1 cellular context compared by ENCODE assay signal in the genomic region with DNA sequence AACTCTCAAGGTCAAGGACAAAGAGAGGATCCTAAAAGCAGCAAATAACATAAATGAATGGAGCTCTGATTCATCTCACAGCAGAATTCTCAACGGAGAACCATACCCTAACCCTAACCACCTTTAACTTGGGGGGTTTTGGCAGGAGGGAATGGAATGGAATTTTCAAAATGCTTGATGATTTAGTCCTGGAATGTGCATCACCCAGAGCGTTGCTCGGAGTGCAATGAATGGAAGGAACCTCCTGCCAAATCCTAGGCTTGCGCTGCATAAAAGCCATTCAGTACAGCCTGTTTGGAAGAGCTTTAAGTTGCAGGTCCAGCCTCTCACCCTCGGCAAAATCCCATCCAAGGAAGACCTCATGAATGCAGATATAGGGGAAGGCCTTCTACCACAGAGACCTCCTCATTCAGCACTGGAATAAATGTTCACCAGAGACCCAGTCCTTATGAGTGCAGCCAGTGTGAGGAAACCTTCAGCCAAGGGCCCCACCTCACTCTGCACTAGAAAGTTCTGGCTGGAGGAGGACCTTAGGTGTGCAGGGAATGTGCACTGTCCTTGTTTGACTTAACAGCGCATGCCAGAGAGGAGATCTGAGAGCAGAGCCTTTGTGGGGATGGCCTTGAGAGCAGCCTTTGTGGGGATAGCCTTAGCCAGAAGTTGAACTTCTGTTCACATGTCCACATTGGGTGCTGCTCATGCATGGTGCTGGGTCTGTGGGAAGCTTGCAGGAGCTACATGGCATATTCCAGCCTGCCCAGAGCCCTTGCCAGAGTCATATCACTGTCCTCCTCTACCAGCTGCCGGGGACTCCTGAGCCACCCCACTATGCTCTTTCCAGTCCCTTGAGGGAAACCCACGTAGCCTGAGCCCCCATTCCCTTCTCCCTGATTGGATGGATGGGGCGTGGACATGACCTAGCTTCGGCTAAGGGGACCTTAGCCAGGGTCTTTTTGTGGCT.
TF ChIP-seq lines count a peak whose summit lies in the region.

No MANE protein-coding gene starts in this region.

TF ChIP-seq in HepG2, 621 proteins besides CTCF, POLR2A, EP300 and RAD21 (continued from another document and continues in another):
- TF ChIP-seq, protein P1, sequence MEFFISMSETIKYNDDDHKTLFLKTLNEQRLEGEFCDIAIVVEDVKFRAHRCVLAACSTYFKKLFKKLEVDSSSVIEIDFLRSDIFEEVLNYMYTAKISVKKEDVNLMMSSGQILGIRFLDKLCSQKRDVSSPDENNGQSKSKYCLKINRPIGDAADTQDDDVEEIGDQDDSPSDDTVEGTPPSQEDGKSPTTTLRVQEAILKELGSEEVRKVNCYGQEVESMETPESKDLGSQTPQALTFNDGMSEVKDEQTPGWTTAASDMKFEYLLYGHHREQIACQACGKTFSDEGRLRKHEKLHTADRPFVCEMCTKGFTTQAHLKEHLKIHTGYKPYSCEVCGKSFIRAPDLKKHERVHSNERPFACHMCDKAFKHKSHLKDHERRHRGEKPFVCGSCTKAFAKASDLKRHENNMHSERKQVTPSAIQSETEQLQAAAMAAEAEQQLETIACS (CRISPR knock-in tag; IDR thresholded peaks at IDR 0.05), result no peak
- 0 out of 2 replicates have a peak, but pooled peaks have one; percentile 62 for TF ChIP-seq SNAPC2 (CRISPR knock-in tag; IDR thresholded peaks at IDR 0.05)
- peak; percentile 43; the same call in 1 of the 2 replicates for TF ChIP-seq DPF2 (CRISPR knock-in tag; IDR thresholded peaks at IDR 0.05; ENCODE audit: borderline replicate concordance, low read depth)
- TF ChIP-seq MZF1 (CRISPR knock-in tag; IDR thresholded peaks at IDR 0.05; ENCODE audit: borderline replicate concordance), result peak; percentile 83; the same call in 1 of the 2 replicates
- TF ChIP-seq ZNF20 (CRISPR knock-in tag; IDR thresholded peaks at IDR 0.05), result no peak
- no peak for TF ChIP-seq MLLT10 (CRISPR knock-in tag; IDR thresholded peaks at IDR 0.05)
- no peak for TF ChIP-seq ZNF17 (CRISPR knock-in tag; IDR thresholded peaks at IDR 0.05)
- TF ChIP-seq MEF2D (CRISPR knock-in tag; IDR thresholded peaks at IDR 0.05), result peak; percentile 19; the same call in 1 of the 2 replicates
- 0 out of 2 replicates have a peak, but pooled peaks have one; percentile 75 for TF ChIP-seq ZNF546 (CRISPR knock-in tag; conservative IDR thresholded peaks at IDR 0.05)
- no peak for TF ChIP-seq ZSCAN22 (CRISPR knock-in tag; IDR thresholded peaks at IDR 0.05)
- TF ChIP-seq, protein P2, sequence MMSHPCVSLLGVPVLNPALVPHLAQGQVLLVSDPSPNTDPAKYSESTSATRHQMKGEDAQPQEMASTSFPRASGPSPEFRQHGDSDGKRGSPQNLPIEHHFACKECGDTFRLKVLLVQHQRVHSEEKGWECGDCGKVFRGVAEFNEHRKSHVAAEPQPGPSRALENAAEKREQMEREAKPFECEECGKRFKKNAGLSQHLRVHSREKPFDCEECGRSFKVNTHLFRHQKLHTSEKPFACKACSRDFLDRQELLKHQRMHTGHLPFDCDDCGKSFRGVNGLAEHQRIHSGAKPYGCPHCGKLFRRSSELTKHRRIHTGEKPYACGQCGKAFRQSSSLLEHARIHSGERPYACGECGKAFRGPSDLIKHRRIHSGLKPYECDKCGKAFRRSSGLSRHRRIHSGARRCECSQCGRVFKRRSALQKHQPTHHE (CRISPR knock-in tag; IDR thresholded peaks at IDR 0.05; ENCODE audit: borderline replicate concordance), result no peak
- no peak for TF ChIP-seq FLYWCH1 (CRISPR knock-in tag; IDR thresholded peaks at IDR 0.05)
- TF ChIP-seq, protein P3, sequence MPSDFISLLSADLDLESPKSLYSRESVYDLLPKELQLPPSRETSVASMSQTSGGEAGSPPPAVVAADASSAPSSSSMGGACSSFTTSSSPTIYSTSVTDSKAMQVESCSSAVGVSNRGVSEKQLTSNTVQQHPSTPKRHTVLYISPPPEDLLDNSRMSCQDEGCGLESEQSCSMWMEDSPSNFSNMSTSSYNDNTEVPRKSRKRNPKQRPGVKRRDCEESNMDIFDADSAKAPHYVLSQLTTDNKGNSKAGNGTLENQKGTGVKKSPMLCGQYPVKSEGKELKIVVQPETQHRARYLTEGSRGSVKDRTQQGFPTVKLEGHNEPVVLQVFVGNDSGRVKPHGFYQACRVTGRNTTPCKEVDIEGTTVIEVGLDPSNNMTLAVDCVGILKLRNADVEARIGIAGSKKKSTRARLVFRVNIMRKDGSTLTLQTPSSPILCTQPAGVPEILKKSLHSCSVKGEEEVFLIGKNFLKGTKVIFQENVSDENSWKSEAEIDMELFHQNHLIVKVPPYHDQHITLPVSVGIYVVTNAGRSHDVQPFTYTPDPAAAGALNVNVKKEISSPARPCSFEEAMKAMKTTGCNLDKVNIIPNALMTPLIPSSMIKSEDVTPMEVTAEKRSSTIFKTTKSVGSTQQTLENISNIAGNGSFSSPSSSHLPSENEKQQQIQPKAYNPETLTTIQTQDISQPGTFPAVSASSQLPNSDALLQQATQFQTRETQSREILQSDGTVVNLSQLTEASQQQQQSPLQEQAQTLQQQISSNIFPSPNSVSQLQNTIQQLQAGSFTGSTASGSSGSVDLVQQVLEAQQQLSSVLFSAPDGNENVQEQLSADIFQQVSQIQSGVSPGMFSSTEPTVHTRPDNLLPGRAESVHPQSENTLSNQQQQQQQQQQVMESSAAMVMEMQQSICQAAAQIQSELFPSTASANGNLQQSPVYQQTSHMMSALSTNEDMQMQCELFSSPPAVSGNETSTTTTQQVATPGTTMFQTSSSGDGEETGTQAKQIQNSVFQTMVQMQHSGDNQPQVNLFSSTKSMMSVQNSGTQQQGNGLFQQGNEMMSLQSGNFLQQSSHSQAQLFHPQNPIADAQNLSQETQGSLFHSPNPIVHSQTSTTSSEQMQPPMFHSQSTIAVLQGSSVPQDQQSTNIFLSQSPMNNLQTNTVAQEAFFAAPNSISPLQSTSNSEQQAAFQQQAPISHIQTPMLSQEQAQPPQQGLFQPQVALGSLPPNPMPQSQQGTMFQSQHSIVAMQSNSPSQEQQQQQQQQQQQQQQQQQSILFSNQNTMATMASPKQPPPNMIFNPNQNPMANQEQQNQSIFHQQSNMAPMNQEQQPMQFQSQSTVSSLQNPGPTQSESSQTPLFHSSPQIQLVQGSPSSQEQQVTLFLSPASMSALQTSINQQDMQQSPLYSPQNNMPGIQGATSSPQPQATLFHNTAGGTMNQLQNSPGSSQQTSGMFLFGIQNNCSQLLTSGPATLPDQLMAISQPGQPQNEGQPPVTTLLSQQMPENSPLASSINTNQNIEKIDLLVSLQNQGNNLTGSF (CRISPR knock-in tag; IDR thresholded peaks at IDR 0.05), result peak; percentile 71; the same call in 1 of the 2 replicates
- TF ChIP-seq JDP2 (CRISPR knock-in tag; IDR thresholded peaks at IDR 0.05; ENCODE audit: borderline replicate concordance), result no peak
- TF ChIP-seq NFYC (CRISPR knock-in tag; IDR thresholded peaks at IDR 0.05), result no peak
- TF ChIP-seq, protein P4, sequence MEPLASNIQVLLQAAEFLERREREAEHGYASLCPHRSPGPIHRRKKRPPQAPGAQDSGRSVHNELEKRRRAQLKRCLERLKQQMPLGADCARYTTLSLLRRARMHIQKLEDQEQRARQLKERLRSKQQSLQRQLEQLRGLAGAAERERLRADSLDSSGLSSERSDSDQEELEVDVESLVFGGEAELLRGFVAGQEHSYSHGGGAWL (CRISPR knock-in tag; IDR thresholded peaks at IDR 0.05), result peak; percentile 56; the same call in 1 of the 2 replicates
- TF ChIP-seq, protein P5, sequence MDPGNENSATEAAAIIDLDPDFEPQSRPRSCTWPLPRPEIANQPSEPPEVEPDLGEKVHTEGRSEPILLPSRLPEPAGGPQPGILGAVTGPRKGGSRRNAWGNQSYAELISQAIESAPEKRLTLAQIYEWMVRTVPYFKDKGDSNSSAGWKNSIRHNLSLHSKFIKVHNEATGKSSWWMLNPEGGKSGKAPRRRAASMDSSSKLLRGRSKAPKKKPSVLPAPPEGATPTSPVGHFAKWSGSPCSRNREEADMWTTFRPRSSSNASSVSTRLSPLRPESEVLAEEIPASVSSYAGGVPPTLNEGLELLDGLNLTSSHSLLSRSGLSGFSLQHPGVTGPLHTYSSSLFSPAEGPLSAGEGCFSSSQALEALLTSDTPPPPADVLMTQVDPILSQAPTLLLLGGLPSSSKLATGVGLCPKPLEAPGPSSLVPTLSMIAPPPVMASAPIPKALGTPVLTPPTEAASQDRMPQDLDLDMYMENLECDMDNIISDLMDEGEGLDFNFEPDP (CRISPR knock-in tag; conservative IDR thresholded peaks at IDR 0.05), result no peak
- peak; percentile 24; the same call in 1 of the 2 replicates for TF ChIP-seq HNF4G (IDR thresholded peaks at IDR 0.05; ENCODE audit: borderline replicate concordance, low read depth, low read length)
- TF ChIP-seq HNF4G (CRISPR knock-in tag; IDR thresholded peaks at IDR 0.05; ENCODE audit: borderline replicate concordance, low read depth), result peak; percentile 67; the same call in 1 of the 2 replicates
- TF ChIP-seq, protein P6, sequence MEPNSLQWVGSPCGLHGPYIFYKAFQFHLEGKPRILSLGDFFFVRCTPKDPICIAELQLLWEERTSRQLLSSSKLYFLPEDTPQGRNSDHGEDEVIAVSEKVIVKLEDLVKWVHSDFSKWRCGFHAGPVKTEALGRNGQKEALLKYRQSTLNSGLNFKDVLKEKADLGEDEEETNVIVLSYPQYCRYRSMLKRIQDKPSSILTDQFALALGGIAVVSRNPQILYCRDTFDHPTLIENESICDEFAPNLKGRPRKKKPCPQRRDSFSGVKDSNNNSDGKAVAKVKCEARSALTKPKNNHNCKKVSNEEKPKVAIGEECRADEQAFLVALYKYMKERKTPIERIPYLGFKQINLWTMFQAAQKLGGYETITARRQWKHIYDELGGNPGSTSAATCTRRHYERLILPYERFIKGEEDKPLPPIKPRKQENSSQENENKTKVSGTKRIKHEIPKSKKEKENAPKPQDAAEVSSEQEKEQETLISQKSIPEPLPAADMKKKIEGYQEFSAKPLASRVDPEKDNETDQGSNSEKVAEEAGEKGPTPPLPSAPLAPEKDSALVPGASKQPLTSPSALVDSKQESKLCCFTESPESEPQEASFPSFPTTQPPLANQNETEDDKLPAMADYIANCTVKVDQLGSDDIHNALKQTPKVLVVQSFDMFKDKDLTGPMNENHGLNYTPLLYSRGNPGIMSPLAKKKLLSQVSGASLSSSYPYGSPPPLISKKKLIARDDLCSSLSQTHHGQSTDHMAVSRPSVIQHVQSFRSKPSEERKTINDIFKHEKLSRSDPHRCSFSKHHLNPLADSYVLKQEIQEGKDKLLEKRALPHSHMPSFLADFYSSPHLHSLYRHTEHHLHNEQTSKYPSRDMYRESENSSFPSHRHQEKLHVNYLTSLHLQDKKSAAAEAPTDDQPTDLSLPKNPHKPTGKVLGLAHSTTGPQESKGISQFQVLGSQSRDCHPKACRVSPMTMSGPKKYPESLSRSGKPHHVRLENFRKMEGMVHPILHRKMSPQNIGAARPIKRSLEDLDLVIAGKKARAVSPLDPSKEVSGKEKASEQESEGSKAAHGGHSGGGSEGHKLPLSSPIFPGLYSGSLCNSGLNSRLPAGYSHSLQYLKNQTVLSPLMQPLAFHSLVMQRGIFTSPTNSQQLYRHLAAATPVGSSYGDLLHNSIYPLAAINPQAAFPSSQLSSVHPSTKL (CRISPR knock-in tag; IDR thresholded peaks at IDR 0.05), result peak; percentile 87
- peak; percentile 59; the same call in 1 of the 2 replicates for TF ChIP-seq MYC (CRISPR knock-in tag; IDR thresholded peaks at IDR 0.05; ENCODE audit: borderline replicate concordance)
- no peak for TF ChIP-seq ZBTB1 (CRISPR knock-in tag; IDR thresholded peaks at IDR 0.05; ENCODE audit: borderline replicate concordance)
- TF ChIP-seq, protein P7, sequence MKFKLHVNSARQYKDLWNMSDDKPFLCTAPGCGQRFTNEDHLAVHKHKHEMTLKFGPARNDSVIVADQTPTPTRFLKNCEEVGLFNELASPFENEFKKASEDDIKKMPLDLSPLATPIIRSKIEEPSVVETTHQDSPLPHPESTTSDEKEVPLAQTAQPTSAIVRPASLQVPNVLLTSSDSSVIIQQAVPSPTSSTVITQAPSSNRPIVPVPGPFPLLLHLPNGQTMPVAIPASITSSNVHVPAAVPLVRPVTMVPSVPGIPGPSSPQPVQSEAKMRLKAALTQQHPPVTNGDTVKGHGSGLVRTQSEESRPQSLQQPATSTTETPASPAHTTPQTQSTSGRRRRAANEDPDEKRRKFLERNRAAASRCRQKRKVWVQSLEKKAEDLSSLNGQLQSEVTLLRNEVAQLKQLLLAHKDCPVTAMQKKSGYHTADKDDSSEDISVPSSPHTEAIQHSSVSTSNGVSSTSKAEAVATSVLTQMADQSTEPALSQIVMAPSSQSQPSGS (CRISPR knock-in tag; IDR thresholded peaks at IDR 0.05), result peak; percentile 69; the same call in 1 of the 2 replicates
- TF ChIP-seq, protein P8, sequence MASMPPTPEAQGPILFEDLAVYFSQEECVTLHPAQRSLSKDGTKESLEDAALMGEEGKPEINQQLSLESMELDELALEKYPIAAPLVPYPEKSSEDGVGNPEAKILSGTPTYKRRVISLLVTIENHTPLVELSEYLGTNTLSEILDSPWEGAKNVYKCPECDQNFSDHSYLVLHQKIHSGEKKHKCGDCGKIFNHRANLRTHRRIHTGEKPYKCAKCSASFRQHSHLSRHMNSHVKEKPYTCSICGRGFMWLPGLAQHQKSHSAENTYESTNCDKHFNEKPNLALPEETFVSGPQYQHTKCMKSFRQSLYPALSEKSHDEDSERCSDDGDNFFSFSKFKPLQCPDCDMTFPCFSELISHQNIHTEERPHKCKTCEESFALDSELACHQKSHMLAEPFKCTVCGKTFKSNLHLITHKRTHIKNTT (CRISPR knock-in tag; IDR thresholded peaks at IDR 0.05), result no peak
- TF ChIP-seq ZNF761 (CRISPR knock-in tag; conservative IDR thresholded peaks at IDR 0.05), result 0 out of 2 replicates have a peak, but pooled peaks have one; percentile 49
- no peak for TF ChIP-seq GTF2F1 (IDR thresholded peaks at IDR 0.05; ENCODE audit: low read length)
- no peak for TF ChIP-seq NFYB (CRISPR knock-in tag; IDR thresholded peaks at IDR 0.05)
- TF ChIP-seq NR2F1 (CRISPR knock-in tag; IDR thresholded peaks at IDR 0.05), result no peak
- no peak for TF ChIP-seq ZNF180 (CRISPR knock-in tag; IDR thresholded peaks at IDR 0.05; ENCODE audit: borderline replicate concordance, low read depth)
- peak; percentile 60; the same call in 1 of the 2 replicates for TF ChIP-seq TGIF2 (CRISPR knock-in tag; IDR thresholded peaks at IDR 0.05)
- no peak for TF ChIP-seq AHR (CRISPR knock-in tag; IDR thresholded peaks at IDR 0.05)
- TF ChIP-seq, protein P9, sequence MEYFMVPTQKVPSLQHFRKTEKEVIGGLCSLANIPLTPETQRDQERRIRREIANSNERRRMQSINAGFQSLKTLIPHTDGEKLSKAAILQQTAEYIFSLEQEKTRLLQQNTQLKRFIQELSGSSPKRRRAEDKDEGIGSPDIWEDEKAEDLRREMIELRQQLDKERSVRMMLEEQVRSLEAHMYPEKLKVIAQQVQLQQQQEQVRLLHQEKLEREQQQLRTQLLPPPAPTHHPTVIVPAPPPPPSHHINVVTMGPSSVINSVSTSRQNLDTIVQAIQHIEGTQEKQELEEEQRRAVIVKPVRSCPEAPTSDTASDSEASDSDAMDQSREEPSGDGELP (IDR thresholded peaks at IDR 0.05; ENCODE audit: borderline replicate concordance, low read depth), result no peak
- no peak; the same call in 1 of the 2 replicates for TF ChIP-seq ATF7-NPFF (CRISPR knock-in tag; IDR thresholded peaks at IDR 0.05; ENCODE audit: low read depth)
- TF ChIP-seq ZNF777 (CRISPR knock-in tag; IDR thresholded peaks at IDR 0.05), result no peak
- TF ChIP-seq TOE1 (CRISPR knock-in tag; IDR thresholded peaks at IDR 0.05), result no peak
